Comparison of ENCODE assay signal across 20 cellular contexts in genomic region chr6:5552243-5552642, GRCh38.
"Had no signal": no experiment of that assay in that cellular context is flagged by ENCODE, and none has a peak within 500 bp of the region (broad histone marks: within the 10 kb centered on the region; RNA-seq: fewer than 3 reads in every experiment).

No MANE protein-coding gene starts in this region.

- H3K27me3 Mint-ChIP-seq: naive thymus-derived CD8-positive, alpha-beta T cell; stimulated activated naive B cell treated with anti-CD40 and anti-IgM and Interleukin-4, amounts not matched to agents 10 μg/mL and 1 μg/mL and 100 μg/mL, for 72 hours; stimulated activated naive CD8-positive, alpha-beta T cell treated with anti-CD3 and anti-CD28 coated beads, Interleukin-15, Interleukin-2, amounts not matched to agents 100 ng/mL and 50 ng/mL, for 24 hours had no signal

- H3K4me3 ChIP-seq: dorsolateral prefrontal cortex, left lung, lower lobe of right lung, ovary, psoas muscle, thoracic aorta, tibial nerve, upper lobe of left lung had no signal

- H3K27ac ChIP-seq: dorsolateral prefrontal cortex, left lung, lower lobe of right lung, ovary, psoas muscle, thoracic aorta, tibial nerve, upper lobe of left lung had no signal

- H3K36me3 ChIP-seq: ovary, thoracic aorta had no signal

- H3K27ac Mint-ChIP-seq: naive thymus-derived CD8-positive, alpha-beta T cell; nephron progenitor cell; stimulated activated naive B cell treated with anti-CD40 and anti-IgM and Interleukin-4, amounts not matched to agents 10 μg/mL and 1 μg/mL and 100 μg/mL, for 72 hours; stimulated activated naive CD8-positive, alpha-beta T cell treated with anti-CD3 and anti-CD28 coated beads, Interleukin-15, Interleukin-2, amounts not matched to agents 100 ng/mL and 50 ng/mL, for 24 hours had no signal

- ATAC-seq: left lung; lower lobe of right lung; naive thymus-derived CD8-positive, alpha-beta T cell; psoas muscle; right cardiac atrium; stimulated activated naive B cell treated with anti-CD40 and anti-IgM and Interleukin-4, amounts not matched to agents 10 μg/mL and 1 μg/mL and 100 μg/mL, for 72 hours had no signal

- H3K4me3 Mint-ChIP-seq: naive thymus-derived CD8-positive, alpha-beta T cell; nephron progenitor cell; stimulated activated naive B cell treated with anti-CD40 and anti-IgM and Interleukin-4, amounts not matched to agents 10 μg/mL and 1 μg/mL and 100 μg/mL, for 72 hours; stimulated activated naive CD8-positive, alpha-beta T cell treated with anti-CD3 and anti-CD28 coated beads, Interleukin-15, Interleukin-2, amounts not matched to agents 100 ng/mL and 50 ng/mL, for 24 hours had no signal

- DNase-seq: dorsolateral prefrontal cortex; effector CD4-positive, alpha-beta T cell; left cardiac atrium; left lung; lower lobe of right lung; naive thymus-derived CD8-positive, alpha-beta T cell; nephron progenitor cell; occipital lobe; ovary; posterior cingulate gyrus; psoas muscle; right cardiac atrium; small intestine; stimulated activated CD4-positive, alpha-beta T cell treated with anti-CD3 and anti-CD28 coated beads, Interleukin-15, amount 100 ng/mL, for 24 hours; stimulated activated CD4-positive, alpha-beta T cell treated with anti-CD3 and anti-CD28 coated beads, Interleukin-2, amount 100 ng/mL, for 48 hours; stimulated activated naive B cell treated with anti-CD40 and anti-IgM and Interleukin-4, amounts not matched to agents 10 μg/mL and 1 μg/mL and 100 μg/mL, for 72 hours; upper lobe of left lung had no signal

- H3K27me3 ChIP-seq: dorsolateral prefrontal cortex, left lung, ovary, tibial nerve, upper lobe of left lung had no signal

- H3K9me3 ChIP-seq: ovary had no signal

- H3K4me1 ChIP-seq: left lung, lower lobe of right lung, psoas muscle, tibial nerve, upper lobe of left lung had no signal
